ENCODE assay signal across 1 cellular context in the genomic region with DNA sequence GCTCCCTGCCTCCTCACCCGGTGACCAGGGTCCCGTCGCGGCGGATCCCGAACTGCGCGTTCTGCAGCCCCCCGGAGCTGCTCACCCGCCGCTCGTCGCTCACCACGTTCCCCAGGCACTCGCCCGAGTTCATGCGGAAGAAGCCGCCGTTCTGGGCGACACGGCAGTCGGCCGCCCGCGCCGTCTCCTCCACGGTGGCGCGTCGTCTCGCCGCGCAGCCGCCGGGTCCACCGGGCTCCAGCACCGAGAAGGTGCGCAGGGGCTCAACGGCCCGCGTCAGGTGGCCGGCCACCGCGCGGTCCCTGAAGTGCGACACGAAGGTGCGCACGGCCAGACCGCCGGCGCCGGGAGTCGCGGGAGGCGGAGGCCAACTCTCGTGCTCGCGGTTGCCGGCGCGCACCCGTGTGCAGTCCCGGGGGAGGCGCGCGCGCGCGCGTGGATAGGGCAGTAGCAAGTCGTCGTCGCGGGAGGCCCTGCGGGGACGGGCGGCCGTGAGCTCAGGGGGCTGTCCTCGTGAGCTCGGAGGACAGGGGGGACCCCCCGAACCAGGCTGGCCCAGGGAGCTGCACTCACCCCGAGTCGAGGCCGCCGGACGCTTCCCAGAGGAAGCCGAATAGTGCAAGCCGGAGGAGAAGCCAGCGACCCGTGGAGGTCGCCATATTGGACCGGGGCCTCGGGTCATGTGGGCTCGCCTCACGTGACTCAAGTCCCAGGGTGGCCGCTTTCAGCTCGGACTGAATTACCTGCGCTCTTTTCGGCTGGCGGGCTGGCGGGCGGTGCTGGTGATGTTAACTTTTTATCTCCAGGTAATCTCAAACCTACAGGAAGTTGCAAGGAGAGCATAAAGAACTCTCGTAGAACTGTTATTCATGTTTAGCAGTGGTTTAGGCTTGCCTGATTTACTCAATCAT.
TF ChIP-seq lines count a peak whose summit lies in the region.

A gene with protein sequence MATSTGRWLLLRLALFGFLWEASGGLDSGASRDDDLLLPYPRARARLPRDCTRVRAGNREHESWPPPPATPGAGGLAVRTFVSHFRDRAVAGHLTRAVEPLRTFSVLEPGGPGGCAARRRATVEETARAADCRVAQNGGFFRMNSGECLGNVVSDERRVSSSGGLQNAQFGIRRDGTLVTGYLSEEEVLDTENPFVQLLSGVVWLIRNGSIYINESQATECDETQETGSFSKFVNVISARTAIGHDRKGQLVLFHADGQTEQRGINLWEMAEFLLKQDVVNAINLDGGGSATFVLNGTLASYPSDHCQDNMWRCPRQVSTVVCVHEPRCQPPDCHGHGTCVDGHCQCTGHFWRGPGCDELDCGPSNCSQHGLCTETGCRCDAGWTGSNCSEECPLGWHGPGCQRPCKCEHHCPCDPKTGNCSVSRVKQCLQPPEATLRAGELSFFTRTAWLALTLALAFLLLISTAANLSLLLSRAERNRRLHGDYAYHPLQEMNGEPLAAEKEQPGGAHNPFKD (minus strand): TSS at position 680 of the 911 bp plus-strand sequence. CDS start 21 bp downstream, at position 659.

TF ChIP-seq in HepG2, 621 proteins besides CTCF, POLR2A, EP300 and RAD21 (continued from another document and continues in another):
- TF ChIP-seq, protein P1, sequence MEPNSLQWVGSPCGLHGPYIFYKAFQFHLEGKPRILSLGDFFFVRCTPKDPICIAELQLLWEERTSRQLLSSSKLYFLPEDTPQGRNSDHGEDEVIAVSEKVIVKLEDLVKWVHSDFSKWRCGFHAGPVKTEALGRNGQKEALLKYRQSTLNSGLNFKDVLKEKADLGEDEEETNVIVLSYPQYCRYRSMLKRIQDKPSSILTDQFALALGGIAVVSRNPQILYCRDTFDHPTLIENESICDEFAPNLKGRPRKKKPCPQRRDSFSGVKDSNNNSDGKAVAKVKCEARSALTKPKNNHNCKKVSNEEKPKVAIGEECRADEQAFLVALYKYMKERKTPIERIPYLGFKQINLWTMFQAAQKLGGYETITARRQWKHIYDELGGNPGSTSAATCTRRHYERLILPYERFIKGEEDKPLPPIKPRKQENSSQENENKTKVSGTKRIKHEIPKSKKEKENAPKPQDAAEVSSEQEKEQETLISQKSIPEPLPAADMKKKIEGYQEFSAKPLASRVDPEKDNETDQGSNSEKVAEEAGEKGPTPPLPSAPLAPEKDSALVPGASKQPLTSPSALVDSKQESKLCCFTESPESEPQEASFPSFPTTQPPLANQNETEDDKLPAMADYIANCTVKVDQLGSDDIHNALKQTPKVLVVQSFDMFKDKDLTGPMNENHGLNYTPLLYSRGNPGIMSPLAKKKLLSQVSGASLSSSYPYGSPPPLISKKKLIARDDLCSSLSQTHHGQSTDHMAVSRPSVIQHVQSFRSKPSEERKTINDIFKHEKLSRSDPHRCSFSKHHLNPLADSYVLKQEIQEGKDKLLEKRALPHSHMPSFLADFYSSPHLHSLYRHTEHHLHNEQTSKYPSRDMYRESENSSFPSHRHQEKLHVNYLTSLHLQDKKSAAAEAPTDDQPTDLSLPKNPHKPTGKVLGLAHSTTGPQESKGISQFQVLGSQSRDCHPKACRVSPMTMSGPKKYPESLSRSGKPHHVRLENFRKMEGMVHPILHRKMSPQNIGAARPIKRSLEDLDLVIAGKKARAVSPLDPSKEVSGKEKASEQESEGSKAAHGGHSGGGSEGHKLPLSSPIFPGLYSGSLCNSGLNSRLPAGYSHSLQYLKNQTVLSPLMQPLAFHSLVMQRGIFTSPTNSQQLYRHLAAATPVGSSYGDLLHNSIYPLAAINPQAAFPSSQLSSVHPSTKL (CRISPR knock-in tag; IDR thresholded peaks at IDR 0.05) = peak; percentile 77
- TF ChIP-seq ZNF891 (CRISPR knock-in tag; IDR thresholded peaks at IDR 0.05) (0 out of 2 replicates have a peak, but pooled peaks have one; percentile 76), ZNF746 (CRISPR knock-in tag; IDR thresholded peaks at IDR 0.05) (no peak), NR2F1 (CRISPR knock-in tag; IDR thresholded peaks at IDR 0.05) (no peak), ZNF207 (IDR thresholded peaks at IDR 0.05; ENCODE audit: borderline replicate concordance) (no peak), KDM2A (CRISPR knock-in tag; IDR thresholded peaks at IDR 0.05; ENCODE audit: borderline replicate concordance, low read depth) (peak; percentile 99), NCOA1 (CRISPR knock-in tag; IDR thresholded peaks at IDR 0.05) (no peak; the same call in 1 of the 2 replicates), GABPB1 (CRISPR knock-in tag; IDR thresholded peaks at IDR 0.05) (peak; percentile 92), ZNF331 (CRISPR knock-in tag; IDR thresholded peaks at IDR 0.05) (peak; percentile 85), U2AF2 (IDR thresholded peaks at IDR 0.05; ENCODE audit: low read depth, low read length) (0 out of 2 replicates have a peak, but pooled peaks have one; percentile 70), IKZF4 (CRISPR knock-in tag; IDR thresholded peaks at IDR 0.05; ENCODE audit: borderline replicate concordance, low read depth, not compliant biosample characterization) (peak; percentile 88), CAMTA2 (CRISPR knock-in tag; IDR thresholded peaks at IDR 0.05; ENCODE audit: borderline replicate concordance) (peak; percentile 36; the same call in 1 of the 2 replicates), ZBTB42 (CRISPR knock-in tag; IDR thresholded peaks at IDR 0.05) (peak; percentile 42), ZNF143 (CRISPR knock-in tag; IDR thresholded peaks at IDR 0.05) (peak; percentile 74), CC2D1A (CRISPR knock-in tag; IDR thresholded peaks at IDR 0.05) (0 out of 2 replicates have a peak, but pooled peaks have one; percentile 39), DPF2 (CRISPR knock-in tag; IDR thresholded peaks at IDR 0.05; ENCODE audit: borderline replicate concordance, low read depth) (peak; percentile 28; the same call in 1 of the 2 replicates), ZNF33B (CRISPR knock-in tag; IDR thresholded peaks at IDR 0.05) (no peak), ZC3H13 (CRISPR knock-in tag; IDR thresholded peaks at IDR 0.05) (peak; percentile 90), ZNF546 (CRISPR knock-in tag; conservative IDR thresholded peaks at IDR 0.05) (peak; percentile 93), FLYWCH1 (CRISPR knock-in tag; IDR thresholded peaks at IDR 0.05) (0 out of 2 replicates have a peak, but pooled peaks have one; percentile 65), ZMYM4 (CRISPR knock-in tag; IDR thresholded peaks at IDR 0.05) (peak; percentile 91), SKI (IDR thresholded peaks at IDR 0.05; ENCODE audit: partially characterized antibody) (no peak), ZSCAN30 (CRISPR knock-in tag; IDR thresholded peaks at IDR 0.05) (no peak), ZNF121 (CRISPR knock-in tag; IDR thresholded peaks at IDR 0.05) (peak; percentile 76), NFYC (CRISPR knock-in tag; IDR thresholded peaks at IDR 0.05) (peak; percentile 12; the same call in 1 of the 2 replicates), ZNF761 (CRISPR knock-in tag; conservative IDR thresholded peaks at IDR 0.05) (peak; percentile 68; the same call in 1 of the 2 replicates), ZSCAN25 (CRISPR knock-in tag; IDR thresholded peaks at IDR 0.05) (peak; percentile 48; the same call in 1 of the 2 replicates), ZNF232 (CRISPR knock-in tag; IDR thresholded peaks at IDR 0.05; ENCODE audit: borderline replicate concordance) (peak; percentile 90; the same call in 1 of the 2 replicates), ZNF660 (CRISPR knock-in tag; IDR thresholded peaks at IDR 0.05; ENCODE audit: borderline replicate concordance, low read depth) (no peak), NAIF1 (CRISPR knock-in tag; IDR thresholded peaks at IDR 0.05; ENCODE audit: borderline replicate concordance) (peak; percentile 81), ESRRA (CRISPR knock-in tag; IDR thresholded peaks at IDR 0.05; ENCODE audit: low read depth) (no peak), DNMT1 (CRISPR knock-in tag; IDR thresholded peaks at IDR 0.05) (peak; percentile 8; the same call in 1 of the 2 replicates)
- TF ChIP-seq, protein P2, sequence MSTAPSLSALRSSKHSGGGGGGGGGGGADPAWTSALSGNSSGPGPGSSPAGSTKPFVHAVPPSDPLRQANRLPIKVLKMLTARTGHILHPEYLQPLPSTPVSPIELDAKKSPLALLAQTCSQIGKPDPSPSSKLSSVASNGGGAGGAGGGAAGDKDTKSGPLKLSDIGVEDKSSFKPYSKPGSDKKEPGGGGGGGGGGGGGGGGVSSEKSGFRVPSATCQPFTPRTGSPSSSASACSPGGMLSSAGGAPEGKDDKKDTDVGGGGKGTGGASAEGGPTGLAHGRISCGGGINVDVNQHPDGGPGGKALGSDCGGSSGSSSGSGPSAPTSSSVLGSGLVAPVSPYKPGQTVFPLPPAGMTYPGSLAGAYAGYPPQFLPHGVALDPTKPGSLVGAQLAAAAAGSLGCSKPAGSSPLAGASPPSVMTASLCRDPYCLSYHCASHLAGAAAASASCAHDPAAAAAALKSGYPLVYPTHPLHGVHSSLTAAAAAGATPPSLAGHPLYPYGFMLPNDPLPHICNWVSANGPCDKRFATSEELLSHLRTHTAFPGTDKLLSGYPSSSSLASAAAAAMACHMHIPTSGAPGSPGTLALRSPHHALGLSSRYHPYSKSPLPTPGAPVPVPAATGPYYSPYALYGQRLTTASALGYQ (CRISPR knock-in tag; IDR thresholded peaks at IDR 0.05) = peak; percentile 95
- TF ChIP-seq, protein P3, sequence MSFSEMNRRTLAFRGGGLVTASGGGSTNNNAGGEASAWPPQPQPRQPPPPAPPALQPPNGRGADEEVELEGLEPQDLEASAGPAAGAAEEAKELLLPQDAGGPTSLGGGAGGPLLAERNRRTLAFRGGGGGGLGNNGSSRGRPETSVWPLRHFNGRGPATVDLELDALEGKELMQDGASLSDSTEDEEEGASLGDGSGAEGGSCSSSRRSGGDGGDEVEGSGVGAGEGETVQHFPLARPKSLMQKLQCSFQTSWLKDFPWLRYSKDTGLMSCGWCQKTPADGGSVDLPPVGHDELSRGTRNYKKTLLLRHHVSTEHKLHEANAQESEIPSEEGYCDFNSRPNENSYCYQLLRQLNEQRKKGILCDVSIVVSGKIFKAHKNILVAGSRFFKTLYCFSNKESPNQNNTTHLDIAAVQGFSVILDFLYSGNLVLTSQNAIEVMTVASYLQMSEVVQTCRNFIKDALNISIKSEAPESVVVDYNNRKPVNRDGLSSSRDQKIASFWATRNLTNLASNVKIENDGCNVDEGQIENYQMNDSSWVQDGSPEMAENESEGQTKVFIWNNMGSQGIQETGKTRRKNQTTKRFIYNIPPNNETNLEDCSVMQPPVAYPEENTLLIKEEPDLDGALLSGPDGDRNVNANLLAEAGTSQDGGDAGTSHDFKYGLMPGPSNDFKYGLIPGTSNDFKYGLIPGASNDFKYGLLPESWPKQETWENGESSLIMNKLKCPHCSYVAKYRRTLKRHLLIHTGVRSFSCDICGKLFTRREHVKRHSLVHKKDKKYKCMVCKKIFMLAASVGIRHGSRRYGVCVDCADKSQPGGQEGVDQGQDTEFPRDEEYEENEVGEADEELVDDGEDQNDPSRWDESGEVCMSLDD (CRISPR knock-in tag; IDR thresholded peaks at IDR 0.05; ENCODE audit: borderline replicate concordance) = 0 out of 2 replicates have a peak, but pooled peaks have one; percentile 48
- TF ChIP-seq, protein P4, sequence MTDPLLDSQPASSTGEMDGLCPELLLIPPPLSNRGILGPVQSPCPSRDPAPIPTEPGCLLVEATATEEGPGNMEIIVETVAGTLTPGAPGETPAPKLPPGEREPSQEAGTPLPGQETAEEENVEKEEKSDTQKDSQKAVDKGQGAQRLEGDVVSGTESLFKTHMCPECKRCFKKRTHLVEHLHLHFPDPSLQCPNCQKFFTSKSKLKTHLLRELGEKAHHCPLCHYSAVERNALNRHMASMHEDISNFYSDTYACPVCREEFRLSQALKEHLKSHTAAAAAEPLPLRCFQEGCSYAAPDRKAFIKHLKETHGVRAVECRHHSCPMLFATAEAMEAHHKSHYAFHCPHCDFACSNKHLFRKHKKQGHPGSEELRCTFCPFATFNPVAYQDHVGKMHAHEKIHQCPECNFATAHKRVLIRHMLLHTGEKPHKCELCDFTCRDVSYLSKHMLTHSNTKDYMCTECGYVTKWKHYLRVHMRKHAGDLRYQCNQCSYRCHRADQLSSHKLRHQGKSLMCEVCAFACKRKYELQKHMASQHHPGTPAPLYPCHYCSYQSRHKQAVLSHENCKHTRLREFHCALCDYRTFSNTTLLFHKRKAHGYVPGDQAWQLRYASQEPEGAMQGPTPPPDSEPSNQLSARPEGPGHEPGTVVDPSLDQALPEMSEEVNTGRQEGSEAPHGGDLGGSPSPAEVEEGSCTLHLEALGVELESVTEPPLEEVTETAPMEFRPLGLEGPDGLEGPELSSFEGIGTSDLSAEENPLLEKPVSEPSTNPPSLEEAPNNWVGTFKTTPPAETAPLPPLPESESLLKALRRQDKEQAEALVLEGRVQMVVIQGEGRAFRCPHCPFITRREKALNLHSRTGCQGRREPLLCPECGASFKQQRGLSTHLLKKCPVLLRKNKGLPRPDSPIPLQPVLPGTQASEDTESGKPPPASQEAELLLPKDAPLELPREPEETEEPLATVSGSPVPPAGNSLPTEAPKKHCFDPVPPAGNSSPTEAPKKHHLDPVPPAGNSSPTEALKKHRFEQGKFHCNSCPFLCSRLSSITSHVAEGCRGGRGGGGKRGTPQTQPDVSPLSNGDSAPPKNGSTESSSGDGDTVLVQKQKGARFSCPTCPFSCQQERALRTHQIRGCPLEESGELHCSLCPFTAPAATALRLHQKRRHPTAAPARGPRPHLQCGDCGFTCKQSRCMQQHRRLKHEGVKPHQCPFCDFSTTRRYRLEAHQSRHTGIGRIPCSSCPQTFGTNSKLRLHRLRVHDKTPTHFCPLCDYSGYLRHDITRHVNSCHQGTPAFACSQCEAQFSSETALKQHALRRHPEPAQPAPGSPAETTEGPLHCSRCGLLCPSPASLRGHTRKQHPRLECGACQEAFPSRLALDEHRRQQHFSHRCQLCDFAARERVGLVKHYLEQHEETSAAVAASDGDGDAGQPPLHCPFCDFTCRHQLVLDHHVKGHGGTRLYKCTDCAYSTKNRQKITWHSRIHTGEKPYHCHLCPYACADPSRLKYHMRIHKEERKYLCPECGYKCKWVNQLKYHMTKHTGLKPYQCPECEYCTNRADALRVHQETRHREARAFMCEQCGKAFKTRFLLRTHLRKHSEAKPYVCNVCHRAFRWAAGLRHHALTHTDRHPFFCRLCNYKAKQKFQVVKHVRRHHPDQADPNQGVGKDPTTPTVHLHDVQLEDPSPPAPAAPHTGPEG (CRISPR knock-in tag; IDR thresholded peaks at IDR 0.05) = peak; percentile 94
- TF ChIP-seq, protein P5, sequence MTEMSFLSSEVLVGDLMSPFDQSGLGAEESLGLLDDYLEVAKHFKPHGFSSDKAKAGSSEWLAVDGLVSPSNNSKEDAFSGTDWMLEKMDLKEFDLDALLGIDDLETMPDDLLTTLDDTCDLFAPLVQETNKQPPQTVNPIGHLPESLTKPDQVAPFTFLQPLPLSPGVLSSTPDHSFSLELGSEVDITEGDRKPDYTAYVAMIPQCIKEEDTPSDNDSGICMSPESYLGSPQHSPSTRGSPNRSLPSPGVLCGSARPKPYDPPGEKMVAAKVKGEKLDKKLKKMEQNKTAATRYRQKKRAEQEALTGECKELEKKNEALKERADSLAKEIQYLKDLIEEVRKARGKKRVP (CRISPR knock-in tag; IDR thresholded peaks at IDR 0.05) = peak in 1 of 2 experiments; percentile 15; a peak in 1 of 4 replicates
